ENCODE assay signal across 7 cellular contexts in the genomic region with DNA sequence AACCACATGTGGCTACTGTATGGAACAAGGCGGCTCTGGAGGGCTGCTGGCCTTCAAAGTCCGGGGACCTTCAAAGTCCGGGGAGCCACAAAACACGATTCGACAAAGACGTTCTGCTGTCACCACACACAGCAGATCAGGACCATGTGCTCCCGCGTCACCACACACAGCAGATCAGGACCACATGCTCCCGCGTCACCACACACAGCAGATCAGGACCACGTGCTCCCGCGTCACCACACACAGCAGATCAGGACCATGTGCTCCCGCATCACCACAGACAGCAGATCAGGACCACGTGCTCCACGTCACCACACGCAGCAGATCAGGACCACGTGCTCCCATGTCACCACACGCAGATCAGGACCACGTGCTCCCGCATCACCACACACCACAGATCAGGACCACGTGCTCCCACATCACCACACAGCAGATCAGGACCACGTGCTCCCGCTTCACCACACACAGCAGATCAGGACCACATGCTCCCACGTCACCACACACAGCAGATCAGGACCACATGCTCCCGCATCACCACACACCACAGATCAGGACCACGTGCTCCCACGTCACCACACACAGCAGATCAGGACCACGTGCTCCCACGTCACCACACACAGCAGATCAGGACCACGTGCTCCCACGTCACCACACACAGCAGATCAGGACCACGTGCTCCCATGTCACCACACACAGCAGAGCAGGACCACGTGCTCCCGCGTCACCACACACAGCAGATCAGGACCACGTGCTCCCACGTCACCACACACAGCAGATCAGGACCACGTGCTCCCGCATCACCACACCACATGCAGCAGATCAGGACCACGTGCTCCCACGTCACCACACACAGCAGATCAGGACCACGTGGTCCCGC.
DNase-seq lines count a peak whose midpoint lies in the region; ATAC-seq, FAIRE-seq and TF ChIP-seq lines count a peak whose summit lies in the region.
"Not testable (repeated sequence)": the region's sequence is repeated elsewhere in the genome, so short reads cannot be mapped to it uniquely, and the experiment has no call there.

No MANE protein-coding gene starts in this region.

- H3K4me1 ChIP-seq in H9 (ENCODE audit: insufficient read depth, low read length); KMS-11 (ENCODE audit: low read depth, poor library complexity, severe bottlenecking); left lung; neuronal stem cell (ENCODE audit: control insufficient read depth in 2 of 2, insufficient read depth in 1 of 2, low read depth in 1 of 2, low read length in 2 of 2): not testable (repeated sequence)
- H3K4me1 ChIP-seq in spleen = peaks cover 1 to 56% (median 16%) of the 10 kb centered on the region in 6 donors

- not testable (repeated sequence) for H2BK20ac ChIP-seq in H9 (ENCODE audit: low read depth, low read length, poor library complexity, severe bottlenecking)

- H3K4ac ChIP-seq in H9 (ENCODE audit: low read depth, low read length); neuronal stem cell (ENCODE audit: low read length): not testable (repeated sequence)

- TF ChIP-seq POLR2A in spleen (IDR thresholded peaks at IDR 0.05) = not testable (repeated sequence)

- not testable (repeated sequence) for H2AFZ ChIP-seq in H9 (ENCODE audit: low read length); neuronal stem cell (ENCODE audit: low read length)
- H2AFZ ChIP-seq in KMS-11 (ENCODE audit: low read depth) = peak overlapping the region; percentile 18; the same call in 1 of the 2 replicates

- H3K27me3 Mint-ChIP-seq in H9 (ENCODE audit: low read depth) = peaks cover 45% of the 10 kb centered on the region

- not testable (repeated sequence) for H3K27ac ChIP-seq in H9 (ENCODE audit: insufficient read length, low read depth, low read length); KMS-11; left lung; neuronal stem cell (replicated peaks; ENCODE audit: low read length); spleen

- not testable (repeated sequence) for H3K9me3 ChIP-seq in H9 (ENCODE audit: control insufficient read depth, low read depth, low read length); left lung; spleen
- H3K9me3 ChIP-seq in neuronal stem cell (replicated peaks in 1 of 2; ENCODE audit: control insufficient read depth in 2 of 2, insufficient read depth in 1 of 2, low read depth in 1 of 2, low read length in 2 of 2) = peaks cover 7 to 20% of the 10 kb centered on the region in 2 donors

- not testable (repeated sequence) for H4K20me1 ChIP-seq in H9 (ENCODE audit: control insufficient read depth, insufficient read depth, insufficient read length); KMS-11 (ENCODE audit: insufficient read depth)

- H4K5ac ChIP-seq in H9 (ENCODE audit: insufficient read length, low read depth, low read length) = not testable (repeated sequence)

- H4K8ac ChIP-seq in H9 (replicated peaks; ENCODE audit: insufficient read length, low read depth, low read length) = peak overlapping the region; percentile 21
- not testable (repeated sequence) for H4K8ac ChIP-seq in neuronal stem cell (ENCODE audit: low read depth, low read length)

- H2AK5ac ChIP-seq in H9 (ENCODE audit: insufficient read length, low read length); neuronal stem cell (ENCODE audit: low read depth, low read length): not testable (repeated sequence)

- H3T11ph ChIP-seq in H9 (ENCODE audit: low read length) = not testable (repeated sequence)

- not testable (repeated sequence) for ATAC-seq in Right ventricle myocardium inferior, left lung

- H2BK15ac ChIP-seq in H9 (ENCODE audit: low read depth, low read length); neuronal stem cell (ENCODE audit: low read length): not testable (repeated sequence)

- H3K56ac ChIP-seq in H9 (ENCODE audit: insufficient read length, low read depth, low read length) = not testable (repeated sequence)

- WGBS in H9 (ENCODE audit: extremely low coverage, insufficient read length, low lambda C conversion rate) = no CpG with 5 or more reads among the region's 44 CpGs
- no CpG with 5 or more reads among the region's 44 CpGs for WGBS in neuronal stem cell (ENCODE audit: extremely low coverage in 2 of 2, insufficient read length in 2 of 2, insufficient replicate concordance in 1 of 2), 2 donors
- WGBS in spleen, 5 donors = 93 to 97% (median 95%) methylated on average over 36 to 43 of the region's 44 CpGs

- H3K4me3 Mint-ChIP-seq in H9 = not testable (repeated sequence)

- H2BK5ac ChIP-seq in H9 (ENCODE audit: insufficient read length, low read length); neuronal stem cell (ENCODE audit: low read length): not testable (repeated sequence)

- not testable (repeated sequence) for H3K36me3 ChIP-seq in KMS-11 (ENCODE audit: insufficient read depth); bronchial epithelial cell (ENCODE audit: control insufficient read depth, insufficient read depth, low read length); left lung; spleen
- H3K36me3 ChIP-seq in neuronal stem cell (replicated peaks in 1 of 2; ENCODE audit: control insufficient read depth in 2 of 2, insufficient read depth in 2 of 2, low read length in 2 of 2) = peaks cover 31 to 97% of the 10 kb centered on the region in 2 donors

- H3K4me3 ChIP-seq in KMS-11 (IDR thresholded peaks at IDR 0.05; ENCODE audit: insufficient read depth, low read depth, low read length); bronchial epithelial cell (ENCODE audit: low read depth, low read length); left lung; neuronal stem cell (ENCODE audit: low read length in 2 of 2); spleen: not testable (repeated sequence)

- H3K27ac Mint-ChIP-seq in H9 = not testable (repeated sequence)

- not testable (repeated sequence) for H3K9ac ChIP-seq in H9 (ENCODE audit: extremely low read depth, insufficient read length, low read length); KMS-11; neuronal stem cell (ENCODE audit: low read depth, low read length, poor library complexity)

- DNase-seq in H9; bronchial epithelial cell (ENCODE audit: low read depth); neuronal stem cell (ENCODE audit: low spot score): not testable (repeated sequence)
- DNase-seq in Right ventricle myocardium inferior (ENCODE audit: missing footprints) (peak; percentile 21), left lung (peak; percentile 13 to 21), spleen (peak; percentile 45)

- H3K27me3 ChIP-seq in H9 (ENCODE audit: insufficient read depth, low read length); bronchial epithelial cell (ENCODE audit: control insufficient read depth, insufficient read depth, low read length); left lung; neuronal stem cell (ENCODE audit: control insufficient read depth in 3 of 3, insufficient read depth in 3 of 3, low read depth in 1 of 3, low read length in 3 of 3); spleen (replicated peaks in 1 of 7): not testable (repeated sequence)
- H3K27me3 ChIP-seq in KMS-11 (ENCODE audit: insufficient read depth, low read depth) = peaks cover 18% of the 10 kb centered on the region; the same call in 1 of the 2 replicates

- not testable (repeated sequence) for H3K4me2 ChIP-seq in H9 (ENCODE audit: insufficient read depth, insufficient read length, low read length); KMS-11; neuronal stem cell (ENCODE audit: insufficient read depth, low read length, poor library complexity, severe bottlenecking)

- H2BK12ac ChIP-seq in H9 (ENCODE audit: insufficient read length, low read depth, low read length); neuronal stem cell (ENCODE audit: low read length): not testable (repeated sequence)

- TF ChIP-seq CTCF in H9 (conservative IDR thresholded peaks at IDR 0.05); KMS-11 (conservative IDR thresholded peaks at IDR 0.05; ENCODE audit: low read depth, low read length); bronchial epithelial cell (IDR thresholded peaks at IDR 0.05; ENCODE audit: insufficient read depth, low read length, severe bottlenecking); left lung (IDR thresholded peaks at IDR 0.05); spleen (IDR thresholded peaks at IDR 0.05 in 8 of 11, conservative IDR thresholded peaks at IDR 0.05 in 3 of 11): not testable (repeated sequence)

- H3K79me1 ChIP-seq in H9 (ENCODE audit: insufficient read depth, low read depth, low read length, poor library complexity, severe bottlenecking); neuronal stem cell (ENCODE audit: low read depth, low read length): not testable (repeated sequence)

- peak; percentile 68 for FAIRE-seq in bronchial epithelial cell (lab: Jason Lieb, UNC)

- H3K9me3 Mint-ChIP-seq in H9 = not testable (repeated sequence)

- H3K18ac ChIP-seq in H9 (ENCODE audit: insufficient read length, low read depth, low read length) = not testable (repeated sequence)
- H3K18ac ChIP-seq in neuronal stem cell (ENCODE audit: low read length) = peak overlapping the region; percentile 67

- H3K14ac ChIP-seq in H9 (ENCODE audit: insufficient read depth, low read length); neuronal stem cell (ENCODE audit: low read length): not testable (repeated sequence)

- H2BK120ac ChIP-seq in H9 (ENCODE audit: low read depth, low read length, poor library complexity, severe bottlenecking); neuronal stem cell (ENCODE audit: low read depth, low read length): not testable (repeated sequence)

- intact Hi-C loops in Right ventricle myocardium inferior (cut with DNase I); left lung (cut with DNase I); spleen (cut with DNase I; ENCODE audit: low total_unique reads): not testable (repeated sequence)

- H3K4me1 Mint-ChIP-seq in H9 = not testable (repeated sequence)

- H4K91ac ChIP-seq in H9 (ENCODE audit: insufficient read length, low read depth, low read length); neuronal stem cell (ENCODE audit: low read depth, low read length, poor library complexity): not testable (repeated sequence)

- not testable (repeated sequence) for H3K23me2 ChIP-seq in H9 (ENCODE audit: insufficient read length, low read depth, low read length, poor library complexity, severe bottlenecking)

- H3K79me2 ChIP-seq in H9 (ENCODE audit: insufficient read depth, low read length); KMS-11 (ENCODE audit: insufficient read depth, low read depth): not testable (repeated sequence)

- not testable (repeated sequence) for H3K23ac ChIP-seq in H9 (ENCODE audit: insufficient read length, low read depth, low read length)
- peak overlapping the region; percentile 58 for H3K23ac ChIP-seq in neuronal stem cell (ENCODE audit: low read depth, low read length, poor library complexity)

- not testable (repeated sequence) for H3K36me3 Mint-ChIP-seq in H9 (ENCODE audit: insufficient read depth in 1 of 3, low read depth in 3 of 3)
